ENCODE assay signal across 8 cellular contexts in genomic region chr16:8622315-8622656, GRCh38. TPM values are rescaled to one million over a fixed set of nuclear protein-coding genes. Genes with fewer than 3 reads are reported as not detected.
DNase-seq lines count a peak whose midpoint lies in the region; ATAC-seq and TF ChIP-seq lines count a peak whose summit lies in the region.

No MANE protein-coding gene starts in this region.

- H4K20me1 ChIP-seq in DND-41 (ENCODE audit: insufficient read depth, low read length): peaks cover 24% of the 10 kb centered on the region; the same call in 1 of the 2 replicates

- DNase-seq in DND-41: peak; percentile 23
- no peak for DNase-seq in activated naive CD8-positive, alpha-beta T cell treated with anti-CD3 and anti-CD28 coated beads, Interleukin-2, amount 10 ng/mL, durations not matched to agents 7 days and 5 days
- no peak for DNase-seq in left colon
- no peak for DNase-seq in upper lobe of left lung
- no peak for DNase-seq in COR-L47 (lab: John Stamatoyannopoulos, UW)
- DNase-seq in caudate nucleus (lab: John Stamatoyannopoulos, UW): no peak

- peak overlapping the region; percentile 88 for H3K4me2 ChIP-seq in DND-41 (ENCODE audit: insufficient read depth, low read length)

- peak overlapping the region; percentile 92 for H3K27ac Mint-ChIP-seq in activated naive CD8-positive, alpha-beta T cell treated with anti-CD3 and anti-CD28 coated beads, Interleukin-2, amount 10 ng/mL, durations not matched to agents 7 days and 5 days

- no peak for TF ChIP-seq EP300 in upper lobe of left lung (IDR thresholded peaks at IDR 0.05)

- H3K4me1 ChIP-seq in DND-41 (ENCODE audit: insufficient read depth, low read length) (peaks cover 27% of the 10 kb centered on the region), upper lobe of left lung (peaks cover 9 to 24% (median 16%) of the 10 kb centered on the region in 4 donors)

- TF ChIP-seq CTCF in DND-41 (IDR thresholded peaks at IDR 0.05; ENCODE audit: borderline replicate concordance, extremely low read depth, low read length, poor library complexity, severe bottlenecking): no peak
- no peak for TF ChIP-seq CTCF in upper lobe of left lung (IDR thresholded peaks at IDR 0.05)

- TF ChIP-seq POLR2A in upper lobe of left lung (IDR thresholded peaks at IDR 0.05): no peak

- H3K9me3 ChIP-seq in DND-41 (ENCODE audit: insufficient read depth, low read length, severe bottlenecking): no peaks in the 10 kb centered on the region
- H3K9me3 ChIP-seq in upper lobe of left lung: no peaks in the 10 kb centered on the region

- H3K27me3 ChIP-seq in DND-41 (ENCODE audit: insufficient read depth, low read length, poor library complexity) (peaks cover 15% of the 10 kb centered on the region), upper lobe of left lung (no peaks in the 10 kb centered on the region)

- peak overlapping the region; percentile 76 for H3K27ac ChIP-seq in DND-41 (ENCODE audit: low read length)
- peak overlapping the region; percentile 74 to 93 (median 86) for H3K27ac ChIP-seq in upper lobe of left lung
- H3K27ac ChIP-seq in caudate nucleus (ENCODE audit: low read depth, low read length): no peak overlapping the region

- H3K4me3 ChIP-seq in DND-41 (ENCODE audit: low read depth in 1 of 2, low read length in 2 of 2): peak overlapping the region; percentile 71 to 81
- H3K4me3 ChIP-seq in upper lobe of left lung: peak overlapping the region; percentile 62 to 90 (median 81)

- peaks cover 6% of the 10 kb centered on the region for H3K36me3 Mint-ChIP-seq in activated naive CD8-positive, alpha-beta T cell treated with anti-CD3 and anti-CD28 coated beads, Interleukin-2, amount 10 ng/mL, durations not matched to agents 7 days and 5 days

- intact Hi-C loops in left colon (cut with DNase I, micrococcal nuclease): no loop called here

- peaks cover 52% of the 10 kb centered on the region for H3K79me2 ChIP-seq in DND-41 (ENCODE audit: insufficient read depth, low read length)

- H3K9me3 Mint-ChIP-seq in activated naive CD8-positive, alpha-beta T cell treated with anti-CD3 and anti-CD28 coated beads, Interleukin-2, amount 10 ng/mL, durations not matched to agents 7 days and 5 days: no peaks in the 10 kb centered on the region

- H3K4me3 Mint-ChIP-seq in activated naive CD8-positive, alpha-beta T cell treated with anti-CD3 and anti-CD28 coated beads, Interleukin-2, amount 10 ng/mL, durations not matched to agents 7 days and 5 days: peak overlapping the region; percentile 98

- H3K9ac ChIP-seq in DND-41 (ENCODE audit: low read depth, low read length): peak overlapping the region; percentile 75

- peaks cover 5% of the 10 kb centered on the region for H3K4me1 Mint-ChIP-seq in activated naive CD8-positive, alpha-beta T cell treated with anti-CD3 and anti-CD28 coated beads, Interleukin-2, amount 10 ng/mL, durations not matched to agents 7 days and 5 days

- 2 to 10% methylated on average over 4 of the region's 4 CpGs for whole genome bisulfite sequencing in upper lobe of left lung, 2 donors

- peak; percentile 52 for ATAC-seq in DND-41 (ENCODE audit: insufficient read depth, low read depth)
- ATAC-seq in HG02938 (IDR thresholded peaks at IDR 0.05; ENCODE audit: unreplicated experiment): peak; percentile 18
- ATAC-seq in activated naive CD8-positive, alpha-beta T cell treated with anti-CD3 and anti-CD28 coated beads, Interleukin-2, amount 10 ng/mL, durations not matched to agents 7 days and 5 days (ENCODE audit: low read depth): no peak
- peak; percentile 37 for ATAC-seq in left colon
- ATAC-seq in upper lobe of left lung (ENCODE audit: low FRiP score in 2 of 2): no peak
- no peak for ATAC-seq in GM18858 (IDR thresholded peaks at IDR 0.05; ENCODE audit: unreplicated experiment)

- POLR2A ChIA-PET in activated naive CD8-positive, alpha-beta T cell treated with anti-CD3 and anti-CD28 coated beads, Interleukin-2, amount 10 ng/mL, durations not matched to agents 7 days and 5 days (lab: Charles Lee): interaction anchor here (1.0 to 1.4 kb wide), 3 partner anchors 22 to 195 kb away, joined by 3 to 5 read pairs (median 3); partner anchors contain the start of gene TMEM186

- peaks cover 12% of the 10 kb centered on the region for H3K27me3 Mint-ChIP-seq in activated naive CD8-positive, alpha-beta T cell treated with anti-CD3 and anti-CD28 coated beads, Interleukin-2, amount 10 ng/mL, durations not matched to agents 7 days and 5 days

- H3K36me3 ChIP-seq in DND-41 (ENCODE audit: insufficient read depth, low read length) (peaks cover 31% of the 10 kb centered on the region), upper lobe of left lung (peaks cover 14 to 21% (median 18%) of the 10 kb centered on the region in 4 donors)

- peak overlapping the region; percentile 87 for H2AFZ ChIP-seq in DND-41 (ENCODE audit: low read depth, low read length)

RNA-seq across cellular contexts. Expression of gene METTL22, which starts 0.8 kb away (rescaled TPM):
- total RNA-seq in activated naive CD8-positive, alpha-beta T cell treated with anti-CD3 and anti-CD28 coated beads, Interleukin-2, amount 10 ng/mL, durations not matched to agents 7 days and 5 days: 10 to 100 TPM; 36.3 to 40.8 TPM
- total RNA-seq in left colon (10 to 100 TPM; 25.4 to 35.7 TPM), upper lobe of left lung (100 to 1,000 TPM in 1 of 6 donors, 10 to 100 TPM in 5; 22.3 to 118 (median 36.5) TPM)

RNA-seq across cellular contexts. Expression of gene TMEM114, which starts 32.0 kb away (rescaled TPM):
- not detected for total RNA-seq in activated naive CD8-positive, alpha-beta T cell treated with anti-CD3 and anti-CD28 coated beads, Interleukin-2, amount 10 ng/mL, durations not matched to agents 7 days and 5 days
- total RNA-seq in left colon (not detected), upper lobe of left lung (not detected)

RNA-seq across cellular contexts. Expression of gene ABAT, which starts 52.1 kb away (rescaled TPM):
- total RNA-seq in activated naive CD8-positive, alpha-beta T cell treated with anti-CD3 and anti-CD28 coated beads, Interleukin-2, amount 10 ng/mL, durations not matched to agents 7 days and 5 days: 1 to 10 TPM; 5.4 to 6.0 TPM
- total RNA-seq in left colon (10 to 100 TPM in 1 of 2 donors, 1 to 10 TPM in 1; 9.2 to 24.2 TPM), upper lobe of left lung (10 to 100 TPM in 2 of 6 donors, 1 to 10 TPM in 4; 4.7 to 22.0 (median 9.1) TPM)

Comparison
In these comparisons a context has a peak if more than half of its experiments do, and no peak if none do; other contexts are left out.
1. ATAC-seq: peak in DND-41 (single experiment), HG02938 (single experiment) and left colon (single experiment); none in activated naive CD8-positive, alpha-beta T cell treated with anti-CD3 and anti-CD28 coated beads, Interleukin-2, amount 10 ng/mL, durations not matched to agents 7 days and 5 days (single experiment), upper lobe of left lung (0 of 2) and GM18858 (single experiment).